10 cellular contexts compared by ENCODE assay signal in genomic region chr6:79841577-79842381, GRCh38.
DNase-seq lines count a peak whose midpoint lies in the region; ATAC-seq and TF ChIP-seq lines count a peak whose summit lies in the region.
"Had no signal": no experiment of that assay in that cellular context is flagged by ENCODE, and none has a peak within 500 bp of the region (broad histone marks: within the 10 kb centered on the region; RNA-seq: fewer than 3 reads in every experiment).

No MANE protein-coding gene starts in this region.

- H3K4me3 Mint-ChIP-seq in glutamatergic neuron (ENCODE audit: unreplicated experiment), result no peak overlapping the region

- H3K4me1 Mint-ChIP-seq in glutamatergic neuron (ENCODE audit: low read depth, unreplicated experiment), result peaks cover 15% of the 10 kb centered on the region

- H3K36me3 Mint-ChIP-seq in glutamatergic neuron (ENCODE audit: unreplicated experiment), result no peaks in the 10 kb centered on the region

- ATAC-seq in GM19351 (IDR thresholded peaks at IDR 0.05; ENCODE audit: unreplicated experiment) (peak; percentile 45), HG02759 (IDR thresholded peaks at IDR 0.05; ENCODE audit: unreplicated experiment) (peak; percentile 31)
- ATAC-seq: left lobe of liver had no signal

- H3K9me3 Mint-ChIP-seq in glutamatergic neuron (ENCODE audit: unreplicated experiment), result no peaks in the 10 kb centered on the region

- no peak overlapping the region for H3K27ac Mint-ChIP-seq in glutamatergic neuron (ENCODE audit: unreplicated experiment)

- peak; percentile 45 for DNase-seq in NAMALWA (ENCODE audit: low spot score)
- no peak for DNase-seq in glutamatergic neuron
- no peak for DNase-seq in C1 segment of cervical spinal cord (lab: John Stamatoyannopoulos, UW)
- DNase-seq in Ammon's horn (ENCODE audit: low spot score), result no peak
- DNase-seq in posterior vena cava (ENCODE audit: low spot score), result no peak
- DNase-seq: Peyer's patch, testis had no signal

- peak; percentile 25 for TF ChIP-seq CTCF in glutamatergic neuron (IDR thresholded peaks at IDR 0.05; ENCODE audit: partially characterized antibody, unreplicated experiment)

- intact Hi-C loops in posterior vena cava (cut with DNase I), result no loop called here

- H3K27me3 Mint-ChIP-seq in glutamatergic neuron (ENCODE audit: unreplicated experiment), result no peaks in the 10 kb centered on the region
